Comparison of ENCODE assay signal across 8 cellular contexts in the genomic region with DNA sequence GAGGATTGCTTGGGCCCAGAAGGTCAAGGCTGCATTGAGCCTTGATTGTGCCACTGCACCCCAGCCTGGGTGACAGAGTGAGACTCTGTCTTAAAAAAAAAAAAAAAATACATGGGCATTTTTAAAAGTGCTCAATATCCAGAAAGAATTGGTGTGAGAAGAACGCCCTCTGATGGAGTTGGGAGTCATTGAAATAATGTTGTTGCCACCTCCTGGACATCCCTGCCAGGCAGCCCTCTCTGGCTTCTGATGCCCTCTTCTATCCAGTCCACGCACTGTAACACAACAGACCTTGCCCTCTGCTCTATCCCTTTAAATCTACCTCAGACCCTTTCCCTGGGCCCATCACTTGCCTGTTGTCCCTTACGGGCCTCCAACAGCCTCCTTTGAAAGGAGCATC. TPM values are rescaled to one million over a fixed set of nuclear protein-coding genes. Genes with fewer than 3 reads are reported as not detected.
A peak's percentile ranks its signal among the peaks of the same experiment; 100 is the strongest.
DNase-seq lines count a peak whose midpoint lies in the region; ATAC-seq lines count a peak whose summit lies in the region.

No MANE protein-coding gene starts in this region.

- peaks cover 33% of the 10 kb centered on the region for H3K27me3 Mint-ChIP-seq in activated naive CD4-positive, alpha-beta T cell treated with anti-CD3 and anti-CD28 coated beads for 36 hours (ENCODE audit: low read depth)
- H3K27me3 Mint-ChIP-seq in stimulated activated naive CD8-positive, alpha-beta T cell treated with anti-CD3 and anti-CD28 coated beads, Interleukin-15, Interleukin-2, amounts not matched to agents 100 ng/mL and 50 ng/mL, for 24 hours, result peaks cover 31% of the 10 kb centered on the region

- no peak overlapping the region for H3K27ac Mint-ChIP-seq in activated naive CD4-positive, alpha-beta T cell treated with anti-CD3 and anti-CD28 coated beads for 36 hours
- H3K27ac Mint-ChIP-seq in stimulated activated naive CD8-positive, alpha-beta T cell treated with anti-CD3 and anti-CD28 coated beads, Interleukin-15, Interleukin-2, amounts not matched to agents 100 ng/mL and 50 ng/mL, for 24 hours, result no peak overlapping the region

- H3K9me3 Mint-ChIP-seq in activated naive CD4-positive, alpha-beta T cell treated with anti-CD3 and anti-CD28 coated beads for 36 hours, result no peaks in the 10 kb centered on the region
- no peaks in the 10 kb centered on the region for H3K9me3 Mint-ChIP-seq in stimulated activated naive CD8-positive, alpha-beta T cell treated with anti-CD3 and anti-CD28 coated beads, Interleukin-15, Interleukin-2, amounts not matched to agents 100 ng/mL and 50 ng/mL, for 24 hours

- H3K36me3 Mint-ChIP-seq in activated naive CD4-positive, alpha-beta T cell treated with anti-CD3 and anti-CD28 coated beads for 36 hours (ENCODE audit: low read depth), result no peaks in the 10 kb centered on the region
- no peaks in the 10 kb centered on the region for H3K36me3 Mint-ChIP-seq in stimulated activated naive CD8-positive, alpha-beta T cell treated with anti-CD3 and anti-CD28 coated beads, Interleukin-15, Interleukin-2, amounts not matched to agents 100 ng/mL and 50 ng/mL, for 24 hours (ENCODE audit: low read depth)

- DNase-seq in activated naive CD4-positive, alpha-beta T cell treated with anti-CD3 and anti-CD28 coated beads for 36 hours, result peak; percentile 40
- DNase-seq in activated naive CD4-positive, alpha-beta T cell (lab: John Stamatoyannopoulos, UW), result no peak
- DNase-seq in NCI-H526 (lab: John Stamatoyannopoulos, UW) (peak; percentile 33 to 64), dedifferentiated amniotic fluid mesenchymal stem cell (ENCODE audit: extremely low spot score) (peak; percentile 38)
- no peak for DNase-seq in activated CD4-positive, CD25-positive, alpha-beta regulatory T cell treated with anti-CD3 and anti-CD28 coated beads, Interleukin-2, amount 50 U/mL, for 72 hours

- CTCF ChIA-PET in activated naive CD4-positive, alpha-beta T cell treated with anti-CD3 and anti-CD28 coated beads for 36 hours (lab: Charles Lee), result interaction anchor here (0.6 to 1.8 kb wide), 7 partner anchors 13 to 540 kb away, joined by 3 to 6 read pairs (median 3); no protein-coding TSS in a partner anchor

- intact Hi-C loops in activated naive CD4-positive, alpha-beta T cell treated with anti-CD3 and anti-CD28 coated beads for 36 hours (cut with micrococcal nuclease), result loop anchor here (1.0 to 10.0 kb wide), 4 partner anchors 200 to 276 kb away; no protein-coding TSS in a partner anchor

- H3K4me3 Mint-ChIP-seq in activated naive CD4-positive, alpha-beta T cell treated with anti-CD3 and anti-CD28 coated beads for 36 hours, result no peak overlapping the region
- H3K4me3 Mint-ChIP-seq in stimulated activated naive CD8-positive, alpha-beta T cell treated with anti-CD3 and anti-CD28 coated beads, Interleukin-15, Interleukin-2, amounts not matched to agents 100 ng/mL and 50 ng/mL, for 24 hours, result peak overlapping the region; percentile 22

- H3K4me1 Mint-ChIP-seq in activated naive CD4-positive, alpha-beta T cell treated with anti-CD3 and anti-CD28 coated beads for 36 hours (ENCODE audit: low read depth), result peaks cover 16% of the 10 kb centered on the region
- H3K4me1 Mint-ChIP-seq in stimulated activated naive CD8-positive, alpha-beta T cell treated with anti-CD3 and anti-CD28 coated beads, Interleukin-15, Interleukin-2, amounts not matched to agents 100 ng/mL and 50 ng/mL, for 24 hours (ENCODE audit: low read depth), result peaks cover 45% of the 10 kb centered on the region

- no peak for ATAC-seq in HG03095 (IDR thresholded peaks at IDR 0.05; ENCODE audit: unreplicated experiment)
- no peak for ATAC-seq in GM19463 (IDR thresholded peaks at IDR 0.05; ENCODE audit: unreplicated experiment)

RNA-seq across cellular contexts. Expression of a gene that starts 4.9 kb away (rescaled TPM):
- not detected for total RNA-seq in activated naive CD4-positive, alpha-beta T cell treated with anti-CD3 and anti-CD28 coated beads for 36 hours

RNA-seq across cellular contexts. Expression of a gene that starts 41.7 kb away (rescaled TPM):
- total RNA-seq in activated naive CD4-positive, alpha-beta T cell treated with anti-CD3 and anti-CD28 coated beads for 36 hours, result 1 to 10 TPM in 1 of 2 experiments, under 1 TPM in 1; 0.67 to 1.2 TPM

Comparison
In these comparisons a context has a peak if more than half of its experiments do, and no peak if none do; other contexts are left out.
1. DNase-seq: peak in activated naive CD4-positive, alpha-beta T cell treated with anti-CD3 and anti-CD28 coated beads for 36 hours (single experiment), NCI-H526 (2 of 2) and dedifferentiated amniotic fluid mesenchymal stem cell (single experiment); none in activated naive CD4-positive, alpha-beta T cell (0 of 4) and activated CD4-positive, CD25-positive, alpha-beta regulatory T cell treated with anti-CD3 and anti-CD28 coated beads, Interleukin-2, amount 50 U/mL, for 72 hours (single experiment).